ENCODE assay signal across 22 cellular contexts in genomic region chr13:53953205-53953604, GRCh38.
A peak's percentile ranks its signal among the peaks of the same experiment; 100 is the strongest.
DNase-seq lines count a peak whose midpoint lies in the region; ATAC-seq and TF ChIP-seq lines count a peak whose summit lies in the region.
"Had no signal": no experiment of that assay in that cellular context is flagged by ENCODE, and none has a peak within 500 bp of the region (broad histone marks: within the 10 kb centered on the region; RNA-seq: fewer than 3 reads in every experiment).

No MANE protein-coding gene starts in this region.

- no peaks in the 10 kb centered on the region for H3K36me3 ChIP-seq in WERI-Rb-1
- H3K36me3 ChIP-seq: MG63 had no signal

- H3K9me3 ChIP-seq in WERI-Rb-1 (ENCODE audit: severe bottlenecking), result no peaks in the 10 kb centered on the region
- H3K9me3 ChIP-seq: MG63 had no signal

- H3K27ac ChIP-seq in WERI-Rb-1, result no peak overlapping the region; the same call in 1 of the 2 replicates
- H3K27ac ChIP-seq: SK-N-MC had no signal

- H3K4me1 Mint-ChIP-seq in activated T-cell treated with anti-CD3 and anti-CD28 coated beads, Interleukin-2, amount 50 U/mL, for 4 hours (ENCODE audit: low read depth), result no peaks in the 10 kb centered on the region
- H3K4me1 Mint-ChIP-seq: B cell had no signal

- no peak for TF ChIP-seq CTCF in WERI-Rb-1 (IDR thresholded peaks at IDR 0.05; ENCODE audit: low read depth, low read length)

- H3K9me3 Mint-ChIP-seq in activated T-cell treated with anti-CD3 and anti-CD28 coated beads, Interleukin-2, amount 50 U/mL, for 4 hours, result peaks cover 3% of the 10 kb centered on the region

- no peaks in the 10 kb centered on the region for H3K36me3 Mint-ChIP-seq in activated T-cell treated with anti-CD3 and anti-CD28 coated beads, Interleukin-2, amount 50 U/mL, for 4 hours (ENCODE audit: insufficient read depth)

- H3K27me3 Mint-ChIP-seq in activated T-cell treated with anti-CD3 and anti-CD28 coated beads, Interleukin-2, amount 50 U/mL, for 4 hours (ENCODE audit: low read depth), result no peaks in the 10 kb centered on the region
- H3K27me3 Mint-ChIP-seq: B cell had no signal

- H3K4me3 ChIP-seq in WERI-Rb-1 (ENCODE audit: low read depth, low read length), result no peak overlapping the region
- H3K4me3 ChIP-seq: MG63, SK-N-MC had no signal

- DNase-seq in NCI-H2029 (lab: John Stamatoyannopoulos, UW) (peak; percentile 28), NCI-H2029 treated with DMSO at 0.1 percent for 48 hours (lab: John Stamatoyannopoulos, UW) (no peak), D341Med (ENCODE audit: low spot score) (peak; percentile 48), NCI-H446 treated with DMSO at 0.1 percent for 48 hours (lab: John Stamatoyannopoulos, UW) (peak; percentile 13), WERI-Rb-1 (peak; percentile 36), germinal center (ENCODE audit: low spot score) (no peak)
- no peak for DNase-seq in activated T-cell treated with anti-CD3 and anti-CD28 coated beads, Interleukin-2, amount 50 U/mL, for 4 hours
- DNase-seq: 8988T; DMS53; EL; GOT3; Kasumi-1; MG63; NCI-H1048; NCI-H146; NCI-H2081 treated with DMSO at 0.1 percent for 48 hours; NK-92 treated with Interleukin-12 subunit alpha and Interleukin-12 subunit beta, amount 100 ng/mL, for 24 hours; Right ventricle myocardium superior had no signal

- H3K4me3 Mint-ChIP-seq in activated T-cell treated with anti-CD3 and anti-CD28 coated beads, Interleukin-2, amount 50 U/mL, for 4 hours, result no peak overlapping the region
- H3K4me3 Mint-ChIP-seq: B cell had no signal

- no peak for ATAC-seq in HG02981 (IDR thresholded peaks at IDR 0.05; ENCODE audit: unreplicated experiment)
- no peak for ATAC-seq in activated T-cell treated with anti-CD3 and anti-CD28 coated beads, Interleukin-2, amount 50 U/mL, for 4 hours
- ATAC-seq: HCT116 had no signal

- no peaks in the 10 kb centered on the region for H3K27me3 ChIP-seq in WERI-Rb-1 (ENCODE audit: insufficient read depth, low read depth, severe bottlenecking)
- H3K27me3 ChIP-seq: MG63 had no signal

Comparison
In these comparisons a context has a peak if more than half of its experiments do, and no peak if none do; other contexts are left out.
1. DNase-seq: peak in NCI-H2029 (single experiment), D341Med (single experiment), NCI-H446 treated with DMSO at 0.1 percent for 48 hours (single experiment) and WERI-Rb-1 (single experiment); none in NCI-H2029 treated with DMSO at 0.1 percent for 48 hours (single experiment), germinal center (single experiment) and activated T-cell treated with anti-CD3 and anti-CD28 coated beads, Interleukin-2, amount 50 U/mL, for 4 hours (single experiment).